In the genomic region with DNA sequence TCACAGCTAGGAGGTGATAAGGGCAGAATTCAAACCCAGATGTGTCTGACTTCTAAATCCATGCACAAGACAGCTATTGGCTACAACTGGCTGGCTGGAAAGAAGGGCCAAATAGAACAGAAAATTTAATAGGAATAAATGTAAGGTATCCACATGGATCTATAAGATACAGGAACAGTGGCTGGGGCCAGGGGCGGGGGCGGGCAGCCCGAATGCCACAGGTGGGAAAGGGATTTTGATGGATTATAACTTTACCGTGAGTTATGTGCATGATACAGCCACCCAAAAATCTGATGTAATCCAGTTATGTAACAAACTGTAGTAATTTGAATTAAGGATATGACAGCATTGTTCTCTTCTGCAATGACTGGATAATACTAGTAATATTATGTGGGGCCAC, we compare ENCODE assay signal across 2 cellular contexts.
"Had no signal": no experiment of that assay in that cellular context is flagged by ENCODE, and none has a peak within 500 bp of the region (broad histone marks: within the 10 kb centered on the region; RNA-seq: fewer than 3 reads in every experiment).

No MANE protein-coding gene starts in this region.

- DNase-seq: GDM1, GF-D8 had no signal
